In the genomic region with DNA sequence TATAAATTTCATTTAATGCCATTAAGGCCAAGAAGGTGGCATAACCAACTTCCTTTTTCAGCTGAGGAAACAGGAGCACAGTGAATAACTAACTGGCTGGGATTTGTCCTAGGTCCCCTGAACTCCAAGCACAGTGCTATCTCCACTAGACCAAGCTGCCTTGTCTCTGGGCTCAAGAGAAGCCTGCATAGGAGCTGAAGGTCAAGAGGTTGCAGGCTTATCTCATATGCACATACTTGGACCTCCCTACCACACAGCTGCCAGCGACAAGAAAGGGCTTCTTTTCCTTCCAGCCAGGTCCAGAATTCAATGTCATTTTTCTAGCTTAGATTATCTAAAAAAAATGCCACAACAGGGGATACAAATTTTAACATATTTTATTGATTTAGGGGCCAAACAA, we compare ENCODE assay signal across 1 cellular context.
A peak's percentile ranks its signal among the peaks of the same experiment; 100 is the strongest.
TF ChIP-seq lines count a peak whose summit lies in the region.

No MANE protein-coding gene starts in this region.

TF ChIP-seq in K562, 482 proteins besides CTCF, POLR2A, EP300 and RAD21 (continued from another document and continues in another):
- TF ChIP-seq, protein P1, sequence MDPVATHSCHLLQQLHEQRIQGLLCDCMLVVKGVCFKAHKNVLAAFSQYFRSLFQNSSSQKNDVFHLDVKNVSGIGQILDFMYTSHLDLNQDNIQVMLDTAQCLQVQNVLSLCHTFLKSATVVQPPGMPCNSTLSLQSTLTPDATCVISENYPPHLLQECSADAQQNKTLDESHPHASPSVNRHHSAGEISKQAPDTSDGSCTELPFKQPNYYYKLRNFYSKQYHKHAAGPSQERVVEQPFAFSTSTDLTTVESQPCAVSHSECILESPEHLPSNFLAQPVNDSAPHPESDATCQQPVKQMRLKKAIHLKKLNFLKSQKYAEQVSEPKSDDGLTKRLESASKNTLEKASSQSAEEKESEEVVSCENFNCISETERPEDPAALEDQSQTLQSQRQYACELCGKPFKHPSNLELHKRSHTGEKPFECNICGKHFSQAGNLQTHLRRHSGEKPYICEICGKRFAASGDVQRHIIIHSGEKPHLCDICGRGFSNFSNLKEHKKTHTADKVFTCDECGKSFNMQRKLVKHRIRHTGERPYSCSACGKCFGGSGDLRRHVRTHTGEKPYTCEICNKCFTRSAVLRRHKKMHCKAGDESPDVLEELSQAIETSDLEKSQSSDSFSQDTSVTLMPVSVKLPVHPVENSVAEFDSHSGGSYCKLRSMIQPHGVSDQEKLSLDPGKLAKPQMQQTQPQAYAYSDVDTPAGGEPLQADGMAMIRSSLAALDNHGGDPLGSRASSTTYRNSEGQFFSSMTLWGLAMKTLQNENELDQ (CRISPR knock-in tag; IDR thresholded peaks at IDR 0.05; ENCODE audit: borderline replicate concordance), result no peak
- TF ChIP-seq MEIS2 (IDR thresholded peaks at IDR 0.05; ENCODE audit: partially characterized antibody) (peak; percentile 34), NELFE (IDR thresholded peaks at IDR 0.05; ENCODE audit: insufficient read depth, insufficient read length) (no peak), PCBP1 (IDR thresholded peaks at IDR 0.05; ENCODE audit: low read depth, low read length, poor library complexity, severe bottlenecking) (no peak), CBFA2T3 (IDR thresholded peaks at IDR 0.05) (peak; percentile 99), ZNF134 (CRISPR knock-in tag; conservative IDR thresholded peaks at IDR 0.05) (no peak), ASH1L (IDR thresholded peaks at IDR 0.05; ENCODE audit: borderline replicate concordance, low read depth, partially characterized antibody) (no peak), SMARCA5 (IDR thresholded peaks at IDR 0.05) (no peak), ZSCAN32 (CRISPR knock-in tag; IDR thresholded peaks at IDR 0.05) (no peak), WHSC1 (IDR thresholded peaks at IDR 0.05; ENCODE audit: low read length) (no peak), PYGO2 (tag; IDR thresholded peaks at IDR 0.05) (no peak), NBN (IDR thresholded peaks at IDR 0.05; ENCODE audit: low read depth) (peak; percentile 81), PTTG1 (tag; IDR thresholded peaks at IDR 0.05; ENCODE audit: low read depth) (no peak), TRIM28 (IDR thresholded peaks at IDR 0.05) (peak; percentile 51; the same call in 1 of the 2 replicates), EGR1 (conservative IDR thresholded peaks at IDR 0.05) (no peak), ZNF3 (CRISPR knock-in tag; IDR thresholded peaks at IDR 0.05) (no peak), OTX1 (CRISPR knock-in tag; IDR thresholded peaks at IDR 0.05) (peak; percentile 78), SAP30 (IDR thresholded peaks at IDR 0.05; ENCODE audit: borderline replicate concordance, insufficient read depth, low read depth, low read length, poor library complexity, severe bottlenecking) (no peak), NCOA1 (IDR thresholded peaks at IDR 0.05; ENCODE audit: low read depth) (peak; percentile 52; the same call in 1 of the 2 replicates), DIDO1 (tag; IDR thresholded peaks at IDR 0.05; ENCODE audit: low read depth) (no peak), ZNF699 (CRISPR knock-in tag; IDR thresholded peaks at IDR 0.05; ENCODE audit: insufficient replicate concordance) (no peak), CHD4 (IDR thresholded peaks at IDR 0.05; ENCODE audit: insufficient read depth, insufficient replicate concordance, low read depth, low read length, poor library complexity, severe bottlenecking) (no peak), TCF3 (CRISPR knock-in tag; IDR thresholded peaks at IDR 0.05) (peak; percentile 96), TSC22D4 (tag; IDR thresholded peaks at IDR 0.05) (no peak), ADNP (tag; IDR thresholded peaks at IDR 0.05) (no peak), ZNF212 (CRISPR knock-in tag; IDR thresholded peaks at IDR 0.05) (no peak), KDM2B (CRISPR knock-in tag; IDR thresholded peaks at IDR 0.05) (no peak), SIN3B (IDR thresholded peaks at IDR 0.05; ENCODE audit: low read depth) (no peak), NFE2 (IDR thresholded peaks at IDR 0.05; ENCODE audit: low read depth) (no peak), NONO (IDR thresholded peaks at IDR 0.05; ENCODE audit: low read depth in 2 of 2, low read length in 1 of 2) (no peak), SOX6 (IDR thresholded peaks at IDR 0.05) (peak; percentile 87), ZNF140 (CRISPR knock-in tag; IDR thresholded peaks at IDR 0.05) (no peak), CC2D1A (IDR thresholded peaks at IDR 0.05) (peak; percentile 83; the same call in 1 of the 2 replicates), MEF2A (IDR thresholded peaks at IDR 0.05; ENCODE audit: control insufficient read depth, low read depth, low read length) (no peak)
- TF ChIP-seq, protein P2, sequence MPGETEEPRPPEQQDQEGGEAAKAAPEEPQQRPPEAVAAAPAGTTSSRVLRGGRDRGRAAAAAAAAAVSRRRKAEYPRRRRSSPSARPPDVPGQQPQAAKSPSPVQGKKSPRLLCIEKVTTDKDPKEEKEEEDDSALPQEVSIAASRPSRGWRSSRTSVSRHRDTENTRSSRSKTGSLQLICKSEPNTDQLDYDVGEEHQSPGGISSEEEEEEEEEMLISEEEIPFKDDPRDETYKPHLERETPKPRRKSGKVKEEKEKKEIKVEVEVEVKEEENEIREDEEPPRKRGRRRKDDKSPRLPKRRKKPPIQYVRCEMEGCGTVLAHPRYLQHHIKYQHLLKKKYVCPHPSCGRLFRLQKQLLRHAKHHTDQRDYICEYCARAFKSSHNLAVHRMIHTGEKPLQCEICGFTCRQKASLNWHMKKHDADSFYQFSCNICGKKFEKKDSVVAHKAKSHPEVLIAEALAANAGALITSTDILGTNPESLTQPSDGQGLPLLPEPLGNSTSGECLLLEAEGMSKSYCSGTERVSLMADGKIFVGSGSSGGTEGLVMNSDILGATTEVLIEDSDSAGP (CRISPR knock-in tag; IDR thresholded peaks at IDR 0.05), result no peak
- TF ChIP-seq, protein P3, sequence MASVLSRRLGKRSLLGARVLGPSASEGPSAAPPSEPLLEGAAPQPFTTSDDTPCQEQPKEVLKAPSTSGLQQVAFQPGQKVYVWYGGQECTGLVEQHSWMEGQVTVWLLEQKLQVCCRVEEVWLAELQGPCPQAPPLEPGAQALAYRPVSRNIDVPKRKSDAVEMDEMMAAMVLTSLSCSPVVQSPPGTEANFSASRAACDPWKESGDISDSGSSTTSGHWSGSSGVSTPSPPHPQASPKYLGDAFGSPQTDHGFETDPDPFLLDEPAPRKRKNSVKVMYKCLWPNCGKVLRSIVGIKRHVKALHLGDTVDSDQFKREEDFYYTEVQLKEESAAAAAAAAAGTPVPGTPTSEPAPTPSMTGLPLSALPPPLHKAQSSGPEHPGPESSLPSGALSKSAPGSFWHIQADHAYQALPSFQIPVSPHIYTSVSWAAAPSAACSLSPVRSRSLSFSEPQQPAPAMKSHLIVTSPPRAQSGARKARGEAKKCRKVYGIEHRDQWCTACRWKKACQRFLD (CRISPR knock-in tag; IDR thresholded peaks at IDR 0.05), result peak; percentile 88; the same call in 1 of the 2 replicates
- TF ChIP-seq, protein P4, sequence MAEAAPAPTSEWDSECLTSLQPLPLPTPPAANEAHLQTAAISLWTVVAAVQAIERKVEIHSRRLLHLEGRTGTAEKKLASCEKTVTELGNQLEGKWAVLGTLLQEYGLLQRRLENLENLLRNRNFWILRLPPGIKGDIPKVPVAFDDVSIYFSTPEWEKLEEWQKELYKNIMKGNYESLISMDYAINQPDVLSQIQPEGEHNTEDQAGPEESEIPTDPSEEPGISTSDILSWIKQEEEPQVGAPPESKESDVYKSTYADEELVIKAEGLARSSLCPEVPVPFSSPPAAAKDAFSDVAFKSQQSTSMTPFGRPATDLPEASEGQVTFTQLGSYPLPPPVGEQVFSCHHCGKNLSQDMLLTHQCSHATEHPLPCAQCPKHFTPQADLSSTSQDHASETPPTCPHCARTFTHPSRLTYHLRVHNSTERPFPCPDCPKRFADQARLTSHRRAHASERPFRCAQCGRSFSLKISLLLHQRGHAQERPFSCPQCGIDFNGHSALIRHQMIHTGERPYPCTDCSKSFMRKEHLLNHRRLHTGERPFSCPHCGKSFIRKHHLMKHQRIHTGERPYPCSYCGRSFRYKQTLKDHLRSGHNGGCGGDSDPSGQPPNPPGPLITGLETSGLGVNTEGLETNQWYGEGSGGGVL (CRISPR knock-in tag; IDR thresholded peaks at IDR 0.05), result no peak
- TF ChIP-seq, protein P5, sequence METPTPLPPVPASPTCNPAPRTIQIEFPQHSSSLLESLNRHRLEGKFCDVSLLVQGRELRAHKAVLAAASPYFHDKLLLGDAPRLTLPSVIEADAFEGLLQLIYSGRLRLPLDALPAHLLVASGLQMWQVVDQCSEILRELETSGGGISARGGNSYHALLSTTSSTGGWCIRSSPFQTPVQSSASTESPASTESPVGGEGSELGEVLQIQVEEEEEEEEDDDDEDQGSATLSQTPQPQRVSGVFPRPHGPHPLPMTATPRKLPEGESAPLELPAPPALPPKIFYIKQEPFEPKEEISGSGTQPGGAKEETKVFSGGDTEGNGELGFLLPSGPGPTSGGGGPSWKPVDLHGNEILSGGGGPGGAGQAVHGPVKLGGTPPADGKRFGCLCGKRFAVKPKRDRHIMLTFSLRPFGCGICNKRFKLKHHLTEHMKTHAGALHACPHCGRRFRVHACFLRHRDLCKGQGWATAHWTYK (CRISPR knock-in tag; IDR thresholded peaks at IDR 0.05), result peak; percentile 74; the same call in 1 of the 2 replicates
- TF ChIP-seq, protein P6, sequence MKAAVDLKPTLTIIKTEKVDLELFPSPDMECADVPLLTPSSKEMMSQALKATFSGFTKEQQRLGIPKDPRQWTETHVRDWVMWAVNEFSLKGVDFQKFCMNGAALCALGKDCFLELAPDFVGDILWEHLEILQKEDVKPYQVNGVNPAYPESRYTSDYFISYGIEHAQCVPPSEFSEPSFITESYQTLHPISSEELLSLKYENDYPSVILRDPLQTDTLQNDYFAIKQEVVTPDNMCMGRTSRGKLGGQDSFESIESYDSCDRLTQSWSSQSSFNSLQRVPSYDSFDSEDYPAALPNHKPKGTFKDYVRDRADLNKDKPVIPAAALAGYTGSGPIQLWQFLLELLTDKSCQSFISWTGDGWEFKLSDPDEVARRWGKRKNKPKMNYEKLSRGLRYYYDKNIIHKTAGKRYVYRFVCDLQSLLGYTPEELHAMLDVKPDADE (conservative IDR thresholded peaks at IDR 0.05; ENCODE audit: control insufficient read depth, low read depth, low read length), result 0 out of 2 replicates have a peak, but pooled peaks have one; percentile 54
- TF ChIP-seq, protein P7, sequence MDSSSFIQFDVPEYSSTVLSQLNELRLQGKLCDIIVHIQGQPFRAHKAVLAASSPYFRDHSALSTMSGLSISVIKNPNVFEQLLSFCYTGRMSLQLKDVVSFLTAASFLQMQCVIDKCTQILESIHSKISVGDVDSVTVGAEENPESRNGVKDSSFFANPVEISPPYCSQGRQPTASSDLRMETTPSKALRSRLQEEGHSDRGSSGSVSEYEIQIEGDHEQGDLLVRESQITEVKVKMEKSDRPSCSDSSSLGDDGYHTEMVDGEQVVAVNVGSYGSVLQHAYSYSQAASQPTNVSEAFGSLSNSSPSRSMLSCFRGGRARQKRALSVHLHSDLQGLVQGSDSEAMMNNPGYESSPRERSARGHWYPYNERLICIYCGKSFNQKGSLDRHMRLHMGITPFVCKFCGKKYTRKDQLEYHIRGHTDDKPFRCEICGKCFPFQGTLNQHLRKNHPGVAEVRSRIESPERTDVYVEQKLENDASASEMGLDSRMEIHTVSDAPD (CRISPR knock-in tag; IDR thresholded peaks at IDR 0.05), result no peak
- TF ChIP-seq, protein P8, sequence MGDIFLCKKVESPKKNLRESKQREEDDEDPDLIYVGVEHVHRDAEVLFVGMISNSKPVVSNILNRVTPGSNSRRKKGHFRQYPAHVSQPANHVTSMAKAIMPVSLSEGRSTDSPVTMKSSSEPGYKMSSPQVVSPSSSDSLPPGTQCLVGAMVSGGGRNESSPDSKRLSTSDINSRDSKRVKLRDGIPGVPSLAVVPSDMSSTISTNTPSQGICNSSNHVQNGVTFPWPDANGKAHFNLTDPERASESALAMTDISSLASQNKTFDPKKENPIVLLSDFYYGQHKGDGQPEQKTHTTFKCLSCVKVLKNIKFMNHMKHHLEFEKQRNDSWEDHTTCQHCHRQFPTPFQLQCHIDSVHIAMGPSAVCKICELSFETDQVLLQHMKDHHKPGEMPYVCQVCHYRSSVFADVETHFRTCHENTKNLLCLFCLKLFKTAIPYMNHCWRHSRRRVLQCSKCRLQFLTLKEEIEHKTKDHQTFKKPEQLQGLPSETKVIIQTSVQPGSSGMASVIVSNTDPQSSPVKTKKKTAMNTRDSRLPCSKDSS (IDR thresholded peaks at IDR 0.05; ENCODE audit: low read depth, partially characterized antibody), result no peak
- TF ChIP-seq, protein P9, sequence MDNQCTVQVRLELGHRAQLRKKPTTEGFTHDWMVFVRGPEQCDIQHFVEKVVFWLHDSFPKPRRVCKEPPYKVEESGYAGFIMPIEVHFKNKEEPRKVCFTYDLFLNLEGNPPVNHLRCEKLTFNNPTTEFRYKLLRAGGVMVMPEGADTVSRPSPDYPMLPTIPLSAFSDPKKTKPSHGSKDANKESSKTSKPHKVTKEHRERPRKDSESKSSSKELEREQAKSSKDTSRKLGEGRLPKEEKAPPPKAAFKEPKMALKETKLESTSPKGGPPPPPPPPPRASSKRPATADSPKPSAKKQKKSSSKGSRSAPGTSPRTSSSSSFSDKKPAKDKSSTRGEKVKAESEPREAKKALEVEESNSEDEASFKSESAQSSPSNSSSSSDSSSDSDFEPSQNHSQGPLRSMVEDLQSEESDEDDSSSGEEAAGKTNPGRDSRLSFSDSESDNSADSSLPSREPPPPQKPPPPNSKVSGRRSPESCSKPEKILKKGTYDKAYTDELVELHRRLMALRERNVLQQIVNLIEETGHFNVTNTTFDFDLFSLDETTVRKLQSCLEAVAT (IDR thresholded peaks at IDR 0.05), result peak in 1 of 2 experiments; percentile 50; a peak in 1 of 4 replicates
- TF ChIP-seq, protein P10, sequence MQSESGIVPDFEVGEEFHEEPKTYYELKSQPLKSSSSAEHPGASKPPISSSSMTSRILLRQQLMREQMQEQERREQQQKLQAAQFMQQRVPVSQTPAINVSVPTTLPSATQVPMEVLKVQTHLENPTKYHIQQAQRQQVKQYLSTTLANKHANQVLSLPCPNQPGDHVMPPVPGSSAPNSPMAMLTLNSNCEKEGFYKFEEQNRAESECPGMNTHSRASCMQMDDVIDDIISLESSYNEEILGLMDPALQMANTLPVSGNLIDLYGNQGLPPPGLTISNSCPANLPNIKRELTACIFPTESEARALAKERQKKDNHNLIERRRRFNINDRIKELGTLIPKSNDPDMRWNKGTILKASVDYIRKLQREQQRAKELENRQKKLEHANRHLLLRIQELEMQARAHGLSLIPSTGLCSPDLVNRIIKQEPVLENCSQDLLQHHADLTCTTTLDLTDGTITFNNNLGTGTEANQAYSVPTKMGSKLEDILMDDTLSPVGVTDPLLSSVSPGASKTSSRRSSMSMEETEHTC (IDR thresholded peaks at IDR 0.05), result no peak
- TF ChIP-seq, protein P11, sequence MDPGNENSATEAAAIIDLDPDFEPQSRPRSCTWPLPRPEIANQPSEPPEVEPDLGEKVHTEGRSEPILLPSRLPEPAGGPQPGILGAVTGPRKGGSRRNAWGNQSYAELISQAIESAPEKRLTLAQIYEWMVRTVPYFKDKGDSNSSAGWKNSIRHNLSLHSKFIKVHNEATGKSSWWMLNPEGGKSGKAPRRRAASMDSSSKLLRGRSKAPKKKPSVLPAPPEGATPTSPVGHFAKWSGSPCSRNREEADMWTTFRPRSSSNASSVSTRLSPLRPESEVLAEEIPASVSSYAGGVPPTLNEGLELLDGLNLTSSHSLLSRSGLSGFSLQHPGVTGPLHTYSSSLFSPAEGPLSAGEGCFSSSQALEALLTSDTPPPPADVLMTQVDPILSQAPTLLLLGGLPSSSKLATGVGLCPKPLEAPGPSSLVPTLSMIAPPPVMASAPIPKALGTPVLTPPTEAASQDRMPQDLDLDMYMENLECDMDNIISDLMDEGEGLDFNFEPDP (CRISPR knock-in tag; IDR thresholded peaks at IDR 0.05), result no peak
